30 cellular contexts compared by ENCODE assay signal in genomic region chr6:144857086-144857485, GRCh38.
"Had no signal": no experiment of that assay in that cellular context is flagged by ENCODE, and none has a peak within 500 bp of the region (broad histone marks: within the 10 kb centered on the region; RNA-seq: fewer than 3 reads in every experiment).

No MANE protein-coding gene starts in this region.

- H3K36me3 ChIP-seq: brain microvascular endothelial cell, gastroesophageal sphincter, WERI-Rb-1 had no signal

- H3K27me3 ChIP-seq: brain microvascular endothelial cell, esophagus squamous epithelium, gastroesophageal sphincter had no signal

- H3K9me3 ChIP-seq: esophagus squamous epithelium, gastroesophageal sphincter had no signal

- DNase-seq: activated B cell treated with CpG ODN at 0.5 μM for 24 hours; activated CD4-positive, alpha-beta T cell treated with anti-CD3 and anti-CD28 coated beads for 48 hours; activated CD4-positive, alpha-beta T cell treated with anti-CD3 and anti-CD28 coated beads, Interleukin-2, amount 50 U/mL, for 1 hour; activated CD4-positive, alpha-beta T cell treated with anti-CD3 and anti-CD28 coated beads, Interleukin-2, amount 50 U/mL, for 48 hours; activated CD8-positive, alpha-beta memory T cell treated with anti-CD3 and anti-CD28 coated beads for 24 hours; activated CD8-positive, alpha-beta T cell treated with anti-CD3 and anti-CD28 coated beads for 36 hours; activated effector memory CD4-positive, alpha-beta T cell treated with Interleukin-2 at 50 U/mL for 16 hours; activated gamma-delta T cell treated with Interleukin-2 at 50 U/mL for 16 hours; activated naive CD4-positive, alpha-beta T cell treated with anti-CD3 and anti-CD28 coated beads, Interleukin-2, amount 50 U/mL, for 16 hours; activated naive CD4-positive, alpha-beta T cell treated with Interleukin-2 at 50 U/mL for 16 hours; activated T-cell treated with anti-CD3 and anti-CD28 coated beads, Interleukin-2, amount 50 U/mL, for 4 hours; amniotic stem cell; anterior cingulate cortex; brain microvascular endothelial cell; cortex of kidney; dermis blood vessel endothelial cell; effector CD4-positive, alpha-beta T cell; effector memory CD8-positive, alpha-beta T cell; esophagus squamous epithelium; foreskin melanocyte; T-helper 1 cell; T-helper 17 cell; T1000; WERI-Rb-1 had no signal

- FAIRE-seq: astrocyte, bronchial epithelial cell, colon had no signal

- H3K4me3 ChIP-seq: esophagus squamous epithelium, gastroesophageal sphincter had no signal

- ATAC-seq: activated CD4-positive, CD25-positive, alpha-beta regulatory T cell treated with anti-CD3 and anti-CD28 coated beads, Interleukin-2, amount 50 U/mL, for 24 hours; activated CD8-positive, alpha-beta T cell treated with anti-CD3 and anti-CD28 coated beads for 36 hours; effector memory CD8-positive, alpha-beta T cell; gastroesophageal sphincter; T-helper 17 cell had no signal

- H3K27ac ChIP-seq: brain microvascular endothelial cell, epithelial cell of prostate, esophagus squamous epithelium, gastroesophageal sphincter, WERI-Rb-1 had no signal

- H3K4me1 ChIP-seq: esophagus squamous epithelium, gastroesophageal sphincter had no signal
